19 cellular contexts compared by ENCODE assay signal in genomic region chr17:75447951-75448856, GRCh38.
"Had no signal": no experiment of that assay in that cellular context is flagged by ENCODE, and none has a peak within 500 bp of the region (broad histone marks: within the 10 kb centered on the region; RNA-seq: fewer than 3 reads in every experiment).

No MANE protein-coding gene starts in this region.

- H3K4me1 Mint-ChIP-seq: activated naive CD8-positive, alpha-beta T cell treated with anti-CD3 and anti-CD28 coated beads, Interleukin-2, amount 50 U/mL, for 24 hours had no signal

- H3K27ac ChIP-seq: cardiac muscle cell, dorsolateral prefrontal cortex, left ventricle myocardium inferior, psoas muscle had no signal

- ATAC-seq: activated naive CD8-positive, alpha-beta T cell treated with anti-CD3 and anti-CD28 coated beads, Interleukin-2, amount 50 U/mL, for 24 hours; esophagus mucosa; psoas muscle; sciatic nerve had no signal

- H3K27me3 ChIP-seq: cardiac muscle cell, dorsolateral prefrontal cortex had no signal

- H3K27me3 Mint-ChIP-seq: activated naive CD8-positive, alpha-beta T cell treated with anti-CD3 and anti-CD28 coated beads, Interleukin-2, amount 50 U/mL, for 24 hours had no signal

- H3K36me3 ChIP-seq: cardiac muscle cell, left ventricle myocardium inferior, thoracic aorta had no signal

- H3K4me3 Mint-ChIP-seq: activated naive CD4-positive, alpha-beta T cell treated with anti-CD3 and anti-CD28 coated beads for 36 hours; activated naive CD8-positive, alpha-beta T cell treated with anti-CD3 and anti-CD28 coated beads, Interleukin-2, amount 50 U/mL, for 24 hours; nephron; T-helper 2 cell treated with Interferon-gamma antibody and Interleukin-4, amounts not matched to agents 5 μg/mL and 100 μg/mL, for 36 hours had no signal

- H3K9me3 Mint-ChIP-seq: activated naive CD4-positive, alpha-beta T cell treated with anti-CD3 and anti-CD28 coated beads for 36 hours; activated naive CD8-positive, alpha-beta T cell treated with anti-CD3 and anti-CD28 coated beads, Interleukin-2, amount 50 U/mL, for 24 hours; nephron; T-helper 2 cell treated with Interferon-gamma antibody and Interleukin-4, amounts not matched to agents 5 μg/mL and 100 μg/mL, for 36 hours had no signal

- H3K27ac Mint-ChIP-seq: activated naive CD4-positive, alpha-beta T cell treated with anti-CD3 and anti-CD28 coated beads for 36 hours; activated naive CD8-positive, alpha-beta T cell treated with anti-CD3 and anti-CD28 coated beads, Interleukin-2, amount 50 U/mL, for 24 hours; T-helper 2 cell treated with Interferon-gamma antibody and Interleukin-4, amounts not matched to agents 5 μg/mL and 100 μg/mL, for 36 hours had no signal

- H3K9me3 ChIP-seq: left ventricle myocardium inferior, psoas muscle, thoracic aorta had no signal

- DNase-seq: activated CD4-positive, alpha-beta T cell treated with anti-CD3 and anti-CD28 coated beads for 1 hour; activated CD4-positive, alpha-beta T cell treated with anti-CD3 and anti-CD28 coated beads, Interleukin-2, amount 50 U/mL, for 4 hours; activated naive CD4-positive, alpha-beta T cell treated with anti-CD3 and anti-CD28 coated beads for 36 hours; activated naive CD8-positive, alpha-beta T cell treated with anti-CD3 and anti-CD28 coated beads, Interleukin-2, amount 50 U/mL, for 24 hours; activated T-cell treated with anti-CD3 and anti-CD28 coated beads for 4 hours; dorsolateral prefrontal cortex; hippocampal formation; left ventricle myocardium inferior; nucleus accumbens; psoas muscle; stimulated activated CD4-positive, alpha-beta T cell treated with anti-CD3 and anti-CD28 coated beads, Interleukin-1b, Interleukin-23, amount 100 ng/mL, for 48 hours; SW 1271 had no signal

- FAIRE-seq: keratinocyte had no signal

- H3K4me3 ChIP-seq: cardiac muscle cell, dorsolateral prefrontal cortex, left ventricle myocardium inferior, psoas muscle, thoracic aorta had no signal
